In the genomic region with DNA sequence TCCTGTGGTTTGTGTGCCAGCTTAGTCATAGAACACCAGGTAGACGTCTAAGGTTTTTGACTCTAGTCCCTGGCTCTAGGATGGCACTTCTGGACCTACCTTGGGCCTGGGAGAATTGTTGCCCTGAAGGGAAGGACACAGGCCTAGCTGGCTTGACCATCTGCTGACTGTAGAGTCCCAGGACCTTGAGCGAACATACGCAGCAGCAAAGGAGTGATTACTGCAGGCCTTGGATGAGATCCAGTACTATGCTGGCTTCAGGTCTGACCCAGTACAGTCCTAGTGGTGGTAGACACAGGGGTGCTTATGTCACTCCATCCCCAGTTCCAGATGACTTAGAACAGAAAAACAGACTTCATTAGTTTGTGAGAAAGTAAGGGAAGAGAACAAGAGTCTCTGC, we compare ENCODE assay signal across 33 cellular contexts. TPM values are rescaled to one million over a fixed set of nuclear protein-coding genes. Genes with fewer than 3 reads are reported as not detected.
"Had no signal": no experiment of that assay in that cellular context is flagged by ENCODE, and none has a peak within 500 bp of the region (broad histone marks: within the 10 kb centered on the region; RNA-seq: fewer than 3 reads in every experiment).

No MANE protein-coding gene starts in this region.

- H3K4me3 ChIP-seq: MG63, PC-9, SJCRH30, SK-N-MC had no signal

- H3K27me3 ChIP-seq: SJCRH30 had no signal

- H3K36me3 ChIP-seq: MG63, SJCRH30 had no signal

- FAIRE-seq: RCC 7860 had no signal

- DNase-seq: Kasumi-1, KG1, MG63, NCI-H1048, NCI-H1092 treated with DMSO at 0.1 percent for 48 hours, NCI-H1105 treated with DMSO at 0.1 percent for 48 hours, NCI-H1417, NCI-H1436, NCI-H146, NCI-H1694, NCI-H187, NCI-H1930, NCI-H2029 treated with DMSO at 0.1 percent for 48 hours, NCI-H2081 treated with DMSO at 0.1 percent for 48 hours, NCI-H2107, NCI-H2171, NCI-H226, NCI-H446, NCI-H510A treated with DMSO at 0.1 percent for 48 hours, NCI-H524 treated with DMSO at 0.1 percent for 48 hours, NCI-H526 treated with DMSO at 0.1 percent for 48 hours, NCI-H774, PC-9, SIG-M5, SJCRH30 had no signal

RNA-seq across cellular contexts. Expression of a gene that starts 37.7 kb away (rescaled TPM):
- total RNA-seq: M059J, NCI-H460, OCI-LY7, PC-9, Right ventricle myocardium inferior, RPMI7951, SK-MEL-5 had no signal

RNA-seq across cellular contexts. Expression of a gene that starts 45.1 kb away (rescaled TPM):
- total RNA-seq: OCI-LY7 had no signal
